In the genomic region with DNA sequence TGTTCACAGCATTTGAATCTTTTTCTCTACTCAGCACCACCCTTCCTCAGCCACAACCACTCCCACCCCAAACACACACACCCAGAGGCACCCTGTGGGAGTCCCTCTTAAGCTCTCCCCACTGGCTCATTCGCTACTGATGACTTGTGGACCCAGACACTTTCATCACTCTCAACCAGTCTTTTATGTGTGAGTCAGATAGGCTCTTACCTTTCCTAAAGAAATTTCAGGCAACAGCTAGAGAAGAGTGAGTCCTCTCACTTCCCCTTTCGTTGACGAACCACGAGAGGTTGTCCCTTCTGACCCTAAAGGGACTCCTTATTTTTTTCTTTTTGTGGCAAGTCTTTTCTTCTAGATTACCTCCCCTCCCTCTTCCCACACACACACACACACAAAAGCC, we compare ENCODE assay signal across 8 cellular contexts. TPM values are rescaled to one million over a fixed set of nuclear protein-coding genes. Genes with fewer than 3 reads are reported as not detected.
A peak's percentile ranks its signal among the peaks of the same experiment; 100 is the strongest.
DNase-seq lines count a peak whose midpoint lies in the region; ATAC-seq and TF ChIP-seq lines count a peak whose summit lies in the region.

No MANE protein-coding gene starts in this region.

- H3K4me3 ChIP-seq in GM12865 (ENCODE audit: low read depth, low read length): no peak overlapping the region
- H3K4me3 ChIP-seq in Peyer's patch: no peak overlapping the region

- no peak overlapping the region for H3K4me3 Mint-ChIP-seq in osteocyte (ENCODE audit: unreplicated experiment)

- DNase-seq in GM12865 (ENCODE audit: low read depth) (peak; percentile 89), NAMALWA (ENCODE audit: low spot score) (peak; percentile 52), osteocyte (ENCODE audit: extremely low spot score, unreplicated experiment) (no peak), NCI-H748 treated with DMSO at 0.1 percent for 48 hours (lab: John Stamatoyannopoulos, UW) (no peak), NCI-H446 (lab: John Stamatoyannopoulos, UW) (no peak), Peyer's patch (no peak)
- DNase-seq in activated naive CD4-positive, alpha-beta T cell treated with anti-CD3 and anti-CD28 coated beads, Interleukin-2, amount 50 U/mL, for 72 hours (ENCODE audit: low spot score in 2 of 2): peak in 1 of 2 donors; percentile 32

- TF ChIP-seq POLR2A in Peyer's patch (IDR thresholded peaks at IDR 0.05): no peak

- H3K27ac Mint-ChIP-seq in activated naive CD4-positive, alpha-beta T cell treated with anti-CD3 and anti-CD28 coated beads, Interleukin-2, amount 50 U/mL, for 72 hours: peak overlapping the region in 1 of 2 donors; percentile 29
- peak overlapping the region; percentile 76 for H3K27ac Mint-ChIP-seq in osteocyte (ENCODE audit: unreplicated experiment)

- H3K27ac ChIP-seq in Peyer's patch: no peak overlapping the region

- no peaks in the 10 kb centered on the region for H3K27me3 ChIP-seq in Peyer's patch

- H3K9me3 ChIP-seq in Peyer's patch: no peaks in the 10 kb centered on the region

- peaks cover 0 to 16% (median 0%) of the 10 kb centered on the region in 4 donors for H3K4me1 ChIP-seq in Peyer's patch

- no peaks in the 10 kb centered on the region for H3K9me3 Mint-ChIP-seq in activated naive CD4-positive, alpha-beta T cell treated with anti-CD3 and anti-CD28 coated beads, Interleukin-2, amount 50 U/mL, for 72 hours
- H3K9me3 Mint-ChIP-seq in osteocyte (ENCODE audit: unreplicated experiment): no peaks in the 10 kb centered on the region

- TF ChIP-seq CTCF in GM12865 (IDR thresholded peaks at IDR 0.05; ENCODE audit: insufficient read depth, low read depth, low read length, missing control alignments) (no peak), osteocyte (IDR thresholded peaks at IDR 0.05) (no peak), Peyer's patch (IDR thresholded peaks at IDR 0.05) (no peak)

- H3K27me3 Mint-ChIP-seq in osteocyte (ENCODE audit: unreplicated experiment): no peaks in the 10 kb centered on the region

- H3K4me1 Mint-ChIP-seq in osteocyte (ENCODE audit: unreplicated experiment): peaks cover 61% of the 10 kb centered on the region

- peak; percentile 96 for ATAC-seq in GM21825 (IDR thresholded peaks at IDR 0.05; ENCODE audit: unreplicated experiment)
- ATAC-seq in activated naive CD4-positive, alpha-beta T cell treated with anti-CD3 and anti-CD28 coated beads, Interleukin-2, amount 50 U/mL, for 72 hours: peak; percentile 97 to 98

- no peaks in the 10 kb centered on the region for H3K36me3 ChIP-seq in Peyer's patch

- H3K36me3 Mint-ChIP-seq in activated naive CD4-positive, alpha-beta T cell treated with anti-CD3 and anti-CD28 coated beads, Interleukin-2, amount 50 U/mL, for 72 hours: no peaks in the 10 kb centered on the region
- H3K36me3 Mint-ChIP-seq in osteocyte (ENCODE audit: unreplicated experiment): no peaks in the 10 kb centered on the region

RNA-seq across cellular contexts. Expression of a gene that starts 58.1 kb away (rescaled TPM):
- total RNA-seq in activated naive CD4-positive, alpha-beta T cell treated with anti-CD3 and anti-CD28 coated beads, Interleukin-2, amount 50 U/mL, for 72 hours: 10 to 100 TPM in 1 of 2 donors, 1 to 10 TPM in 1; 2.1 to 11.0 TPM
- total RNA-seq in osteocyte: 49.7 and 51.0 TPM in 2 replicates
- 10 to 100 TPM in 2 of 4 donors, 1 to 10 TPM in 2; 4.7 to 19.0 (median 10.1) TPM for total RNA-seq in Peyer's patch

Comparison
In these comparisons a context has a peak if more than half of its experiments do, and no peak if none do; other contexts are left out.
1. DNase-seq: peak in GM12865 (single experiment) and NAMALWA (single experiment); none in osteocyte (single experiment), NCI-H748 treated with DMSO at 0.1 percent for 48 hours (single experiment), NCI-H446 (0 of 2) and Peyer's patch (0 of 3).